ENCODE assay signal across 7 cellular contexts in genomic region chr2:9950521-9951271, GRCh38. TPM values are rescaled to one million over a fixed set of nuclear protein-coding genes. Genes with fewer than 3 reads are reported as not detected.
DNase-seq lines count a peak whose midpoint lies in the region; ATAC-seq and TF ChIP-seq lines count a peak whose summit lies in the region.

No MANE protein-coding gene starts in this region.

- TF ChIP-seq CTCF in GM12864 (IDR thresholded peaks at IDR 0.05; ENCODE audit: low read depth, low read length, missing control alignments) (peak; percentile 4), esophagus squamous epithelium (IDR thresholded peaks at IDR 0.05) (peak in 2 of 6 experiments; percentile 5 to 38)

- H3K4me2 ChIP-seq in neuronal stem cell (ENCODE audit: insufficient read depth, low read length, poor library complexity, severe bottlenecking), result peak overlapping the region; percentile 92

- peak overlapping the region; percentile 80 for H3K27ac Mint-ChIP-seq in activated CD4-positive, alpha-beta T cell treated with anti-CD3 and anti-CD28 coated beads, Interleukin-2, amount 10 ng/mL, durations not matched to agents 24 days and 14 days

- H3K4me3 ChIP-seq in GM12864 (ENCODE audit: low read depth, low read length) (peak overlapping the region; percentile 64), esophagus squamous epithelium (peak overlapping the region; percentile 59 to 94 (median 76)), neuronal stem cell (ENCODE audit: low read length in 2 of 2) (peak overlapping the region; percentile 64 to 91)

- no peaks in the 10 kb centered on the region for H3K9me3 ChIP-seq in esophagus squamous epithelium
- no peaks in the 10 kb centered on the region for H3K9me3 ChIP-seq in neuronal stem cell (replicated peaks in 1 of 2; ENCODE audit: control insufficient read depth in 2 of 2, insufficient read depth in 1 of 2, low read depth in 1 of 2, low read length in 2 of 2)

- no peaks in the 10 kb centered on the region for H3K79me1 ChIP-seq in neuronal stem cell (ENCODE audit: low read depth, low read length)

- H3K27ac ChIP-seq in esophagus squamous epithelium (peak overlapping the region; percentile 77 to 94 (median 92)), neuronal stem cell (replicated peaks; ENCODE audit: low read length) (no peak overlapping the region)

- peak overlapping the region; percentile 99 for H2AFZ ChIP-seq in neuronal stem cell (ENCODE audit: low read length)

- H3K18ac ChIP-seq in neuronal stem cell (ENCODE audit: low read length), result peak overlapping the region; percentile 92

- H3K23ac ChIP-seq in neuronal stem cell (ENCODE audit: low read depth, low read length, poor library complexity), result no peak overlapping the region

- H3K9ac ChIP-seq in neuronal stem cell (ENCODE audit: low read depth, low read length, poor library complexity), result peak overlapping the region; percentile 34

- H3K27me3 Mint-ChIP-seq in activated CD4-positive, alpha-beta T cell treated with anti-CD3 and anti-CD28 coated beads, Interleukin-2, amount 10 ng/mL, durations not matched to agents 24 days and 14 days, result peaks cover 62% of the 10 kb centered on the region

- no peak overlapping the region for H2AK5ac ChIP-seq in neuronal stem cell (ENCODE audit: low read depth, low read length)

- H3K27me3 ChIP-seq in esophagus squamous epithelium (peaks cover 0 to 19% (median 0%) of the 10 kb centered on the region in 4 donors), neuronal stem cell (ENCODE audit: control insufficient read depth in 3 of 3, insufficient read depth in 3 of 3, low read depth in 1 of 3, low read length in 3 of 3) (peaks cover 4 to 49% (median 26%) of the 10 kb centered on the region in 3 experiments)

- ATAC-seq in GM21423 (IDR thresholded peaks at IDR 0.05; ENCODE audit: unreplicated experiment), result peak; percentile 39

- H3K36me3 Mint-ChIP-seq in activated CD4-positive, alpha-beta T cell treated with anti-CD3 and anti-CD28 coated beads, Interleukin-2, amount 10 ng/mL, durations not matched to agents 24 days and 14 days (ENCODE audit: low read depth), result no peaks in the 10 kb centered on the region

- no peak overlapping the region for H2BK120ac ChIP-seq in neuronal stem cell (ENCODE audit: low read depth, low read length)

- no peak overlapping the region for H2BK5ac ChIP-seq in neuronal stem cell (ENCODE audit: low read length)

- no peak overlapping the region for H4K91ac ChIP-seq in neuronal stem cell (ENCODE audit: low read depth, low read length, poor library complexity)

- peak in 1 of 4 donors; percentile 8 for TF ChIP-seq POLR2A in esophagus squamous epithelium (IDR thresholded peaks at IDR 0.05)

- H3K4me3 Mint-ChIP-seq in activated CD4-positive, alpha-beta T cell treated with anti-CD3 and anti-CD28 coated beads, Interleukin-2, amount 10 ng/mL, durations not matched to agents 24 days and 14 days, result peak overlapping the region; percentile 87

- DNase-seq in GM12864 (ENCODE audit: low read depth) (no peak), HuH-7.5 (ENCODE audit: low spot score) (peak; percentile 48), esophagus squamous epithelium (lab: John Stamatoyannopoulos, UW) (no peak), neuronal stem cell (ENCODE audit: low spot score) (peak; percentile 43), NCI-H526 treated with DMSO at 0.1 percent for 48 hours (lab: John Stamatoyannopoulos, UW) (no peak)
- DNase-seq in activated CD4-positive, alpha-beta T cell treated with anti-CD3 and anti-CD28 coated beads, Interleukin-2, amount 10 ng/mL, durations not matched to agents 24 days and 14 days, result no peak

- H3K4ac ChIP-seq in neuronal stem cell (ENCODE audit: low read length), result no peak overlapping the region

- peaks cover 0 to 40% (median 4%) of the 10 kb centered on the region in 3 donors for H3K4me1 ChIP-seq in esophagus squamous epithelium
- peaks cover 2 to 3% of the 10 kb centered on the region in 2 donors for H3K4me1 ChIP-seq in neuronal stem cell (ENCODE audit: control insufficient read depth in 2 of 2, insufficient read depth in 1 of 2, low read depth in 1 of 2, low read length in 2 of 2)

- peaks cover 13% of the 10 kb centered on the region for H3K4me1 Mint-ChIP-seq in activated CD4-positive, alpha-beta T cell treated with anti-CD3 and anti-CD28 coated beads, Interleukin-2, amount 10 ng/mL, durations not matched to agents 24 days and 14 days

- intact Hi-C loops in activated CD4-positive, alpha-beta T cell treated with anti-CD3 and anti-CD28 coated beads, Interleukin-2, amount 10 ng/mL, durations not matched to agents 24 days and 14 days (cut with micrococcal nuclease), result loop anchor here (1.0 to 10.0 kb wide), 2 partner anchors 26 to 136 kb away; no protein-coding TSS in a partner anchor
- intact Hi-C loops in esophagus squamous epithelium (cut with DNase I), result no loop called here

- H2BK15ac ChIP-seq in neuronal stem cell (ENCODE audit: low read length), result peak overlapping the region; percentile 20

- 50 to 56% methylated on average over 5 to 7 of the region's 76 CpGs for WGBS in esophagus squamous epithelium, 2 donors
- WGBS in neuronal stem cell (ENCODE audit: extremely low coverage in 2 of 2, insufficient read length in 2 of 2, insufficient replicate concordance in 1 of 2), 2 donors, result no CpG with 5 or more reads among the region's 76 CpGs

- H3K14ac ChIP-seq in neuronal stem cell (ENCODE audit: low read length), result peak overlapping the region; percentile 58

- H2BK12ac ChIP-seq in neuronal stem cell (ENCODE audit: low read length), result no peak overlapping the region

- no peaks in the 10 kb centered on the region for H3K9me3 Mint-ChIP-seq in activated CD4-positive, alpha-beta T cell treated with anti-CD3 and anti-CD28 coated beads, Interleukin-2, amount 10 ng/mL, durations not matched to agents 24 days and 14 days

- H3K36me3 ChIP-seq in esophagus squamous epithelium (peaks cover 0 to 9% (median 0%) of the 10 kb centered on the region in 3 donors), neuronal stem cell (replicated peaks in 1 of 2; ENCODE audit: control insufficient read depth in 2 of 2, insufficient read depth in 2 of 2, low read length in 2 of 2) (no peaks in the 10 kb centered on the region)

- H4K8ac ChIP-seq in neuronal stem cell (ENCODE audit: low read depth, low read length), result no peak overlapping the region

RNA-seq across cellular contexts. Expression of gene GRHL1, which starts 0.8 kb away (rescaled TPM):
- total RNA-seq in activated CD4-positive, alpha-beta T cell treated with anti-CD3 and anti-CD28 coated beads, Interleukin-2, amount 10 ng/mL, durations not matched to agents 24 days and 14 days, result 1.2 and 2.1 TPM in 2 replicates
- total RNA-seq in esophagus squamous epithelium, result 100 to 1,000 TPM in 3 of 4 donors, 10 to 100 TPM in 1; 76.3 to 192 (median 115) TPM
- 1.8 TPM for polyA plus RNA-seq in neuronal stem cell (2013, experiment 1 of 2)
- polyA plus RNA-seq in neuronal stem cell (2013, experiment 2 of 2), result 1.9 TPM

Comparison
In these comparisons a context has a peak if more than half of its experiments do, and no peak if none do; other contexts are left out.
1. DNase-seq: peak in HuH-7.5 (single experiment) and neuronal stem cell (single experiment); none in GM12864 (single experiment), activated CD4-positive, alpha-beta T cell treated with anti-CD3 and anti-CD28 coated beads, Interleukin-2, amount 10 ng/mL, durations not matched to agents 24 days and 14 days (single experiment), esophagus squamous epithelium (single experiment) and NCI-H526 treated with DMSO at 0.1 percent for 48 hours (single experiment).
2. RNA of gene GRHL1, which starts 0.8 kb away (total RNA-seq): 76.3 to 192 TPM in esophagus squamous epithelium; 1.2 to 2.1 TPM in activated CD4-positive, alpha-beta T cell treated with anti-CD3 and anti-CD28 coated beads, Interleukin-2, amount 10 ng/mL, durations not matched to agents 24 days and 14 days; every median in the first group is over 10 times any median in the second.
3. Peak in every context shown above with its lines, with median percentiles within 50 percentile points of each other: H3K4me3 ChIP-seq.